In genomic region chr11:44944853-44945235, GRCh38 we compare ENCODE assay signal across 28 cellular contexts. TPM values are rescaled to one million over a fixed set of nuclear protein-coding genes. Genes with fewer than 3 reads are reported as not detected.
A peak's percentile ranks its signal among the peaks of the same experiment; 100 is the strongest.
DNase-seq lines count a peak whose midpoint lies in the region; ATAC-seq and TF ChIP-seq lines count a peak whose summit lies in the region.
"Had no signal": no experiment of that assay in that cellular context is flagged by ENCODE, and none has a peak within 500 bp of the region (broad histone marks: within the 10 kb centered on the region; RNA-seq: fewer than 3 reads in every experiment).

No MANE protein-coding gene starts in this region.

- H3K4me3 ChIP-seq in BLaER1 treated with 17β-estradiol and CSF1 and Interleukin-3, amounts not matched to agents 10 nM and 100 nM: no peak overlapping the region
- H3K4me3 ChIP-seq in H7 (ENCODE audit: insufficient read depth, low read depth, low read length) (no peak overlapping the region), tibial artery (no peak overlapping the region), psoas muscle (no peak overlapping the region)
- H3K4me3 ChIP-seq: esophagus muscularis mucosa, GM12878, SJCRH30, tibial nerve had no signal

- H3K4me1 Mint-ChIP-seq in brain (peaks cover 94% of the 10 kb centered on the region), nephron progenitor cell (peaks cover 78% of the 10 kb centered on the region)

- ATAC-seq in psoas muscle: no peak
- ATAC-seq: activated CD8-positive, alpha-beta memory T cell treated with anti-CD3 and anti-CD28 coated beads, Interleukin-2, amount 10 ng/mL, durations not matched to agents 7 days and 5 days; CD8-positive, alpha-beta T cell; effector memory CD8-positive, alpha-beta T cell; GM12878; naive thymus-derived CD4-positive, alpha-beta T cell had no signal

- H3K36me3 Mint-ChIP-seq in brain (peaks cover 6% of the 10 kb centered on the region), nephron progenitor cell (ENCODE audit: low read depth) (peaks cover 21% of the 10 kb centered on the region)
- H3K36me3 Mint-ChIP-seq: activated CD8-positive, alpha-beta memory T cell treated with anti-CD3 and anti-CD28 coated beads, Interleukin-2, amount 10 ng/mL, durations not matched to agents 7 days and 5 days; activated naive CD4-positive, alpha-beta T cell treated with anti-CD3 and anti-CD28 coated beads, Interleukin-2, amount 50 U/mL, for 24 hours; CD8-positive, alpha-beta T cell; naive thymus-derived CD4-positive, alpha-beta T cell had no signal

- H3K4me2 ChIP-seq in BLaER1 treated with 17β-estradiol and CSF1 and Interleukin-3, amounts not matched to agents 10 nM and 100 nM: peak overlapping the region; percentile 86 to 99 (median 97)

- H3K9ac ChIP-seq in BLaER1 treated with 17β-estradiol and CSF1 and Interleukin-3, amounts not matched to agents 10 nM and 100 nM: peak overlapping the region in 7 of 11 experiments; percentile 24 to 100 (median 98); a peak in 10 of 22 replicates

- H3K9me3 ChIP-seq in BLaER1 treated with 17β-estradiol and CSF1 and Interleukin-3, amounts not matched to agents 10 nM and 100 nM (replicated peaks in 1 of 11): no peaks in the 10 kb centered on the region
- H3K9me3 ChIP-seq in tibial artery: no peaks in the 10 kb centered on the region
- no peaks in the 10 kb centered on the region for H3K9me3 ChIP-seq in psoas muscle
- H3K9me3 ChIP-seq: esophagus muscularis mucosa, SJCRH30, tibial nerve had no signal

- H3K9me3 Mint-ChIP-seq in brain: no peaks in the 10 kb centered on the region
- no peaks in the 10 kb centered on the region for H3K9me3 Mint-ChIP-seq in nephron progenitor cell
- H3K9me3 Mint-ChIP-seq: activated CD4-positive, alpha-beta T cell treated with anti-CD3 and anti-CD28 coated beads, Interleukin-2, amount 10 ng/mL, durations not matched to agents 24 days and 14 days; activated naive CD4-positive, alpha-beta T cell treated with anti-CD3 and anti-CD28 coated beads, Interleukin-2, amount 50 U/mL, for 24 hours; activated T-helper 1 cell treated with anti-CD3 and anti-CD28 coated beads, Interleukin-12 subunit alpha, Interleukin-12 subunit beta, Interleukin-2, Interleukin-4 antibody, amounts not matched to agents 30 ng/mL and 10 ng/mL and 1 ng/mL, durations not matched to agents 14 hours and 24 hours and 36 hours; CD8-positive, alpha-beta T cell; effector memory CD8-positive, alpha-beta T cell; HFFc6 had no signal

- peak overlapping the region in 6 of 11 experiments; percentile 7 to 99 (median 68); a peak in 6 of 22 replicates for H3K27ac ChIP-seq in BLaER1 treated with 17β-estradiol and CSF1 and Interleukin-3, amounts not matched to agents 10 nM and 100 nM
- no peak overlapping the region for H3K27ac ChIP-seq in tibial artery
- H3K27ac ChIP-seq in psoas muscle: no peak overlapping the region
- H3K27ac ChIP-seq: SJCRH30, tibial nerve had no signal

- H3K4me3 Mint-ChIP-seq in brain: peak overlapping the region in 4 of 5 experiments; percentile 24 to 56 (median 46)
- H3K4me3 Mint-ChIP-seq in nephron progenitor cell: no peak overlapping the region
- H3K4me3 Mint-ChIP-seq: activated CD4-positive, alpha-beta T cell treated with anti-CD3 and anti-CD28 coated beads, Interleukin-2, amount 10 ng/mL, durations not matched to agents 24 days and 14 days; activated CD8-positive, alpha-beta memory T cell treated with anti-CD3 and anti-CD28 coated beads, Interleukin-2, amount 10 ng/mL, durations not matched to agents 7 days and 5 days; activated naive CD4-positive, alpha-beta T cell treated with anti-CD3 and anti-CD28 coated beads, Interleukin-2, amount 50 U/mL, for 24 hours; activated T-helper 1 cell treated with anti-CD3 and anti-CD28 coated beads, Interleukin-12 subunit alpha, Interleukin-12 subunit beta, Interleukin-2, Interleukin-4 antibody, amounts not matched to agents 30 ng/mL and 10 ng/mL and 1 ng/mL, durations not matched to agents 14 hours and 24 hours and 36 hours; CD8-positive, alpha-beta T cell; effector memory CD8-positive, alpha-beta T cell; HFFc6; naive thymus-derived CD4-positive, alpha-beta T cell had no signal

- peak; percentile 67 for DNase-seq in H7
- no peak for DNase-seq in nephron progenitor cell
- no peak for DNase-seq in NCI-H2081 treated with DMSO at 0.1 percent for 48 hours (lab: John Stamatoyannopoulos, UW)
- no peak for DNase-seq in tibial artery
- DNase-seq in amygdala (lab: John Stamatoyannopoulos, UW): no peak
- no peak for DNase-seq in psoas muscle
- DNase-seq: activated CD4-positive, alpha-beta T cell treated with anti-CD3 and anti-CD28 coated beads, Interleukin-2, amount 10 ng/mL, durations not matched to agents 24 days and 14 days; activated CD8-positive, alpha-beta memory T cell treated with anti-CD3 and anti-CD28 coated beads, Interleukin-2, amount 10 ng/mL, durations not matched to agents 7 days and 5 days; CD8-positive, alpha-beta T cell; effector memory CD8-positive, alpha-beta T cell; HFFc6; Karpas-422; kidney glomerular epithelial cell; mesenchymal stem cell; MV-4-11; naive thymus-derived CD4-positive, alpha-beta T cell; NCI-H1694 treated with DMSO at 0.1 percent for 48 hours; NCI-H226; SJCRH30; stimulated activated CD4-positive, alpha-beta T cell treated with anti-CD3 and anti-CD28 coated beads, Interleukin-1b, Interleukin-23, amount 100 ng/mL, for 48 hours; stimulated activated naive CD4-positive, alpha-beta T cell had no signal

- WGBS in psoas muscle, 3 donors: 54 to 73% (median 55%) methylated on average over 3 of the region's 3 CpGs

- intact Hi-C loops in tibial artery (cut with DNase I; ENCODE audit: low total_unique reads) (loop anchor here (5.0 to 10.0 kb wide), 2 partner anchors 152 to 390 kb away; no protein-coding TSS in a partner anchor), psoas muscle (cut with DNase I) (loop anchor here in 1 of 2 donors (5.0 kb wide), 1 partner anchor 347 kb away; no protein-coding TSS in a partner anchor)

- H3K27ac Mint-ChIP-seq in brain (peak overlapping the region in 4 of 5 experiments; percentile 67 to 98 (median 98)), nephron progenitor cell (peak overlapping the region; percentile 29)
- H3K27ac Mint-ChIP-seq: activated CD4-positive, alpha-beta T cell treated with anti-CD3 and anti-CD28 coated beads, Interleukin-2, amount 10 ng/mL, durations not matched to agents 24 days and 14 days; activated CD8-positive, alpha-beta memory T cell treated with anti-CD3 and anti-CD28 coated beads, Interleukin-2, amount 10 ng/mL, durations not matched to agents 7 days and 5 days; activated naive CD4-positive, alpha-beta T cell treated with anti-CD3 and anti-CD28 coated beads, Interleukin-2, amount 50 U/mL, for 24 hours; activated T-helper 1 cell treated with anti-CD3 and anti-CD28 coated beads, Interleukin-12 subunit alpha, Interleukin-12 subunit beta, Interleukin-2, Interleukin-4 antibody, amounts not matched to agents 30 ng/mL and 10 ng/mL and 1 ng/mL, durations not matched to agents 14 hours and 24 hours and 36 hours; CD8-positive, alpha-beta T cell; HFFc6 had no signal

- H3K27me3 Mint-ChIP-seq in brain: no peaks in the 10 kb centered on the region
- H3K27me3 Mint-ChIP-seq in nephron progenitor cell (ENCODE audit: low read depth, poor library complexity): no peaks in the 10 kb centered on the region
- H3K27me3 Mint-ChIP-seq: activated naive CD4-positive, alpha-beta T cell treated with anti-CD3 and anti-CD28 coated beads, Interleukin-2, amount 50 U/mL, for 24 hours; effector memory CD8-positive, alpha-beta T cell had no signal

- peaks cover 92 to 94% (median 93%) of the 10 kb centered on the region in 10 experiments for H3K4me1 ChIP-seq in BLaER1 treated with 17β-estradiol and CSF1 and Interleukin-3, amounts not matched to agents 10 nM and 100 nM
- H3K4me1 ChIP-seq in tibial artery: peaks cover 0 to 53% (median 28%) of the 10 kb centered on the region in 4 donors
- peaks cover 10% of the 10 kb centered on the region for H3K4me1 ChIP-seq in psoas muscle

- H3K36me3 ChIP-seq in BLaER1 treated with 17β-estradiol and CSF1 and Interleukin-3, amounts not matched to agents 10 nM and 100 nM: peaks cover 0 to 64% (median 34%) of the 10 kb centered on the region in 11 experiments; a peak in 16 of 22 replicates
- H3K36me3 ChIP-seq in H7 (replicated peaks; ENCODE audit: control insufficient read depth, insufficient read depth, low read length): peaks cover 1% of the 10 kb centered on the region
- peaks cover 0 to 6% (median 0%) of the 10 kb centered on the region in 3 donors for H3K36me3 ChIP-seq in tibial artery
- H3K36me3 ChIP-seq in psoas muscle (ENCODE audit: insufficient read depth in 1 of 2, low read depth in 1 of 2): no peaks in the 10 kb centered on the region
- H3K36me3 ChIP-seq: SJCRH30, tibial nerve had no signal

- H4K20me1 ChIP-seq in BLaER1 treated with 17β-estradiol and CSF1 and Interleukin-3, amounts not matched to agents 10 nM and 100 nM: peaks cover 74 to 99% (median 92%) of the 10 kb centered on the region in 11 experiments

- no peak for TF ChIP-seq CTCF in brain (conservative IDR thresholded peaks at IDR 0.05)
- TF ChIP-seq CTCF in nephron progenitor cell (IDR thresholded peaks at IDR 0.05): no peak
- no peak for TF ChIP-seq CTCF in tibial artery (IDR thresholded peaks at IDR 0.05)
- TF ChIP-seq CTCF in psoas muscle (IDR thresholded peaks at IDR 0.05): no peak

- H3K27me3 ChIP-seq in BLaER1 treated with 17β-estradiol and CSF1 and Interleukin-3, amounts not matched to agents 10 nM and 100 nM: no peaks in the 10 kb centered on the region
- no peaks in the 10 kb centered on the region for H3K27me3 ChIP-seq in H7 (ENCODE audit: control insufficient read depth, insufficient read depth, low read length)
- H3K27me3 ChIP-seq in tibial artery: no peaks in the 10 kb centered on the region
- peaks cover 0 to 3% (median 0%) of the 10 kb centered on the region in 3 donors for H3K27me3 ChIP-seq in psoas muscle (ENCODE audit: insufficient read depth in 3 of 3, low read length in 2 of 3)
- H3K27me3 ChIP-seq: esophagus muscularis mucosa, SJCRH30 had no signal

RNA-seq across cellular contexts. Expression of gene TP53I11, which starts 5.8 kb away (rescaled TPM):
- 34.6 and 46.9 TPM in 2 replicates for total RNA-seq in H7 (2014; rRNA removed; shearing (Covaris generic))
- polyA plus RNA-seq in brain (ENCODE audit: insufficient read depth, low read depth, low replicate concordance): 75.8 TPM
- total RNA-seq in psoas muscle: 10 to 100 TPM in 3 of 4 donors, 1 to 10 TPM in 1; 8.3 to 16.5 (median 15.0) TPM
- polyA plus RNA-seq in psoas muscle: 1 to 10 TPM; 4.8 to 8.2 (median 4.9) TPM

Comparison
In these comparisons a context has a peak if more than half of its experiments do, and no peak if none do; other contexts are left out.
1. H3K27ac ChIP-seq: peak in BLaER1 treated with 17β-estradiol and CSF1 and Interleukin-3, amounts not matched to agents 10 nM and 100 nM (6 of 11); none in tibial artery (0 of 2) and psoas muscle (single experiment).